Comparison of ENCODE assay signal across 16 cellular contexts in the genomic region with DNA sequence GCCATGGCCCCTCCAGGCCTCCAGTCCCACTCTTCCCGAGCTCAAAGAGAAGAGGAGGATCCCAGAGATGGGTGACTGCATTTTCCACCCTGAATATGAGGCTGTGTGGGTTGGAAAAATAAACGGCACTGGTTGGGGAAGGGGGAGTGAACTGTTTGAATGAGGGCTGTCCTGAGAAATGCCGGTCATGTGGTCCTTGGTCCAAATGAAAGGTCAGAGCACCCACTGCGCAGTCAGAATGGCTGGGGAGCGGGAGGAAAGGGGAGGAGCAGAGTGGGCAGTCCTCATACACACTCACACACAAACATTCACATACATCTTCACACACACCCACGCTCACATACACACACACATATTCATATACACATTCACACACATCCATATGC.
DNase-seq lines count a peak whose midpoint lies in the region; ATAC-seq, FAIRE-seq and TF ChIP-seq lines count a peak whose summit lies in the region.
"Had no signal": no experiment of that assay in that cellular context is flagged by ENCODE, and none has a peak within 500 bp of the region (broad histone marks: within the 10 kb centered on the region; RNA-seq: fewer than 3 reads in every experiment).

No MANE protein-coding gene starts in this region.

- peaks cover 11% of the 10 kb centered on the region for H3F3A ChIP-seq in PC-3 (ENCODE audit: low read length, unreplicated experiment)

- FAIRE-seq in HTR-8/SVneo (lab: Jason Lieb, UNC): no peak

- DNase-seq in PC-3 (no peak), dorsolateral prefrontal cortex (peak in 1 of 10 donors; percentile 17), medulla oblongata (ENCODE audit: extremely low spot score) (peak; percentile 28), tibial nerve (ENCODE audit: low spot score in 2 of 2) (no peak), HTR-8/SVneo (ENCODE audit: insufficient read length, low spot score) (no peak), mucosa of descending colon (no peak), NCI-H345 treated with DMSO at 0.1 percent for 48 hours (lab: John Stamatoyannopoulos, UW; ENCODE audit: unreplicated experiment) (no peak)
- DNase-seq: activated CD4-positive, alpha-beta T cell treated with anti-CD3 and anti-CD28 coated beads, Interleukin-2, amount 50 U/mL, for 48 hours; NCI-H187 treated with DMSO at 0.1 percent for 48 hours; NK-92 treated with Interleukin-12 subunit alpha and Interleukin-12 subunit beta, amount 100 ng/mL, for 24 hours; T-helper 17 cell; testis had no signal

- BruUV-seq in PC-3 (replicated peaks; lab: Mats Ljungman, UMichigan): no TSS peak

- H3K36me3 ChIP-seq in PC-3 (ENCODE audit: low read depth, low read length) (no peaks in the 10 kb centered on the region), tibial nerve (no peaks in the 10 kb centered on the region), mucosa of descending colon (ENCODE audit: low read depth) (no peaks in the 10 kb centered on the region)
- H3K36me3 ChIP-seq: prostate gland had no signal

- H3K27ac ChIP-seq in PC-3 (ENCODE audit: low read length): peak overlapping the region; percentile 100
- H3K27ac ChIP-seq in dorsolateral prefrontal cortex: peak overlapping the region in 44 of 59 donors; percentile 5 to 82 (median 58)
- peak overlapping the region; percentile 52 to 87 (median 70) for H3K27ac ChIP-seq in tibial nerve
- H3K27ac ChIP-seq: prostate gland, testis had no signal

- H3K4me1 ChIP-seq in PC-3 (ENCODE audit: insufficient read depth, low read length): peaks cover 88% of the 10 kb centered on the region
- H3K4me1 ChIP-seq in tibial nerve: peaks cover 0 to 61% (median 24%) of the 10 kb centered on the region in 4 donors
- H3K4me1 ChIP-seq in mucosa of descending colon (ENCODE audit: low read depth): no peaks in the 10 kb centered on the region
- H3K4me1 ChIP-seq: prostate gland had no signal

- no peak for TF ChIP-seq CTCF in PC-3 (conservative IDR thresholded peaks at IDR 0.05; ENCODE audit: low read depth, low read length)
- no peak for TF ChIP-seq CTCF in dorsolateral prefrontal cortex (IDR thresholded peaks at IDR 0.05 in 54 of 56, conservative IDR thresholded peaks at IDR 0.05 in 2 of 56; ENCODE audit: low read depth in 1 of 56, partially characterized antibody in 56 of 56)
- no peak for TF ChIP-seq CTCF in tibial nerve (IDR thresholded peaks at IDR 0.05)
- no peak for TF ChIP-seq CTCF in mucosa of descending colon (IDR thresholded peaks at IDR 0.05)

- CTCF ChIA-PET in PC-3 (lab: Charles Lee): no interaction called here

- POLR2A ChIA-PET in PC-3 (lab: Charles Lee; ENCODE audit: unreplicated experiment): interaction anchor here (0.6 to 1.3 kb wide), 2 partner anchors 14 to 41 kb away, joined by 6 to 7 read pairs; no protein-coding TSS in a partner anchor

- peak overlapping the region; percentile 55 for H3K9ac ChIP-seq in PC-3 (ENCODE audit: low read length)

- H3K4me3 ChIP-seq in PC-3 (ENCODE audit: low read length) (no peak overlapping the region), dorsolateral prefrontal cortex (no peak overlapping the region), tibial nerve (no peak overlapping the region), mucosa of descending colon (no peak overlapping the region)
- H3K4me3 ChIP-seq: lung, prostate gland, testis had no signal

- H3K9me3 ChIP-seq in PC-3 (ENCODE audit: low read length): no peaks in the 10 kb centered on the region
- no peaks in the 10 kb centered on the region for H3K9me3 ChIP-seq in tibial nerve
- H3K9me3 ChIP-seq in mucosa of descending colon: no peaks in the 10 kb centered on the region
- H3K9me3 ChIP-seq: Caco-2, prostate gland, testis had no signal

- H2AFZ ChIP-seq in PC-3 (ENCODE audit: low read length): no peak overlapping the region

- ATAC-seq in PC-3: no peak
- no peak for ATAC-seq in HG02642 (IDR thresholded peaks at IDR 0.05; ENCODE audit: poor library complexity, unreplicated experiment)
- no peak for ATAC-seq in mucosa of descending colon
- ATAC-seq: T-helper 17 cell had no signal

- H3K27me3 ChIP-seq in PC-3 (ENCODE audit: low read length) (no peaks in the 10 kb centered on the region), dorsolateral prefrontal cortex (no peaks in the 10 kb centered on the region), tibial nerve (no peaks in the 10 kb centered on the region)
- H3K27me3 ChIP-seq: testis had no signal

- H4K20me1 ChIP-seq in PC-3 (ENCODE audit: low read length): no peaks in the 10 kb centered on the region

- H3K9me2 ChIP-seq in PC-3 (replicated peaks; ENCODE audit: low read length): no peaks in the 10 kb centered on the region

- intact Hi-C loops in PC-3 (cut with micrococcal nuclease): no loop called here
- intact Hi-C loops in dorsolateral prefrontal cortex (cut with DNase I): no loop called here
- intact Hi-C loops in mucosa of descending colon (cut with DNase I, micrococcal nuclease): no loop called here

- TF ChIP-seq POLR2A in tibial nerve (IDR thresholded peaks at IDR 0.05): no peak

- no peaks in the 10 kb centered on the region for H3K79me2 ChIP-seq in PC-3 (ENCODE audit: low read length)

- H3K4me2 ChIP-seq in PC-3 (ENCODE audit: low read length): no peak overlapping the region

- TF ChIP-seq EP300 in tibial nerve (IDR thresholded peaks at IDR 0.05): peak in 1 of 2 donors; percentile 72

- WGBS in tibial nerve, 2 donors: 37 to 43% methylated on average over 6 of the region's 6 CpGs
